ENCODE assay signal across 28 cellular contexts in genomic region chr15:95916568-95916967, GRCh38.
"Had no signal": no experiment of that assay in that cellular context is flagged by ENCODE, and none has a peak within 500 bp of the region (broad histone marks: within the 10 kb centered on the region; RNA-seq: fewer than 3 reads in every experiment).

No MANE protein-coding gene starts in this region.

- H3K4me3 Mint-ChIP-seq: dendritic cell treated with granulocyte-macrophage colony-stimulating factor and Interleukin-4, amounts not matched to agents 40 ng/mL and 50 ng/mL, for 4 days; effector memory CD8-positive, alpha-beta T cell; endodermal cell; mesothelial cell of epicardium; naive B cell had no signal

- H3K4me1 Mint-ChIP-seq: naive B cell had no signal

- H3K27me3 Mint-ChIP-seq: dendritic cell treated with granulocyte-macrophage colony-stimulating factor and Interleukin-4, amounts not matched to agents 40 ng/mL and 50 ng/mL, for 4 days; naive B cell had no signal

- H3K36me3 ChIP-seq: colonic mucosa, esophagus squamous epithelium, gastrocnemius medialis, heart right ventricle, left lung, lower lobe of right lung had no signal

- H3K27me3 ChIP-seq: colonic mucosa, esophagus squamous epithelium, gastrocnemius medialis, heart right ventricle, left lung had no signal

- H3K36me3 Mint-ChIP-seq: mesothelial cell of epicardium, naive B cell had no signal

- ATAC-seq: effector memory CD8-positive, alpha-beta T cell; esophagus mucosa; gastrocnemius medialis; heart right ventricle; left cardiac atrium; left lung; left ventricle myocardium superior; lower lobe of right lung; mucosa of descending colon had no signal

- DNase-seq: colonic mucosa; cortex of kidney; effector CD8-positive, alpha-beta T cell; effector memory CD8-positive, alpha-beta T cell; endodermal cell; erythroblast; esophagus squamous epithelium; foreskin fibroblast; foreskin melanocyte; gastrocnemius medialis; glutamatergic neuron; head of caudate nucleus; heart right ventricle; hippocampal formation; left cardiac atrium; left lung; left ventricle myocardium superior; lower lobe of right lung; mesenchymal stem cell; mucosa of descending colon; naive B cell had no signal

- H3K27ac ChIP-seq: colonic mucosa, epithelial cell of prostate, esophagus squamous epithelium, gastrocnemius medialis, heart right ventricle, left lung, lower lobe of right lung had no signal

- H3K9me3 ChIP-seq: colonic mucosa, esophagus squamous epithelium, gastrocnemius medialis, heart right ventricle, left lung, lower lobe of right lung, mucosa of descending colon had no signal

- H3K4me3 ChIP-seq: colonic mucosa, esophagus squamous epithelium, gastrocnemius medialis, heart right ventricle, left lung, lower lobe of right lung, mucosa of descending colon had no signal

- H3K9me3 Mint-ChIP-seq: dendritic cell treated with granulocyte-macrophage colony-stimulating factor and Interleukin-4, amounts not matched to agents 40 ng/mL and 50 ng/mL, for 4 days; effector memory CD8-positive, alpha-beta T cell; endodermal cell; mesothelial cell of epicardium had no signal

- FAIRE-seq: endometrium, islet of Langerhans, keratinocyte had no signal

- H3K4me1 ChIP-seq: colonic mucosa, esophagus squamous epithelium, gastrocnemius medialis, heart right ventricle, left lung, lower lobe of right lung had no signal

- H3K27ac Mint-ChIP-seq: dendritic cell treated with granulocyte-macrophage colony-stimulating factor and Interleukin-4, amounts not matched to agents 40 ng/mL and 50 ng/mL, for 4 days; effector memory CD8-positive, alpha-beta T cell; endodermal cell; mesothelial cell of epicardium; naive B cell had no signal
